In the genomic region with DNA sequence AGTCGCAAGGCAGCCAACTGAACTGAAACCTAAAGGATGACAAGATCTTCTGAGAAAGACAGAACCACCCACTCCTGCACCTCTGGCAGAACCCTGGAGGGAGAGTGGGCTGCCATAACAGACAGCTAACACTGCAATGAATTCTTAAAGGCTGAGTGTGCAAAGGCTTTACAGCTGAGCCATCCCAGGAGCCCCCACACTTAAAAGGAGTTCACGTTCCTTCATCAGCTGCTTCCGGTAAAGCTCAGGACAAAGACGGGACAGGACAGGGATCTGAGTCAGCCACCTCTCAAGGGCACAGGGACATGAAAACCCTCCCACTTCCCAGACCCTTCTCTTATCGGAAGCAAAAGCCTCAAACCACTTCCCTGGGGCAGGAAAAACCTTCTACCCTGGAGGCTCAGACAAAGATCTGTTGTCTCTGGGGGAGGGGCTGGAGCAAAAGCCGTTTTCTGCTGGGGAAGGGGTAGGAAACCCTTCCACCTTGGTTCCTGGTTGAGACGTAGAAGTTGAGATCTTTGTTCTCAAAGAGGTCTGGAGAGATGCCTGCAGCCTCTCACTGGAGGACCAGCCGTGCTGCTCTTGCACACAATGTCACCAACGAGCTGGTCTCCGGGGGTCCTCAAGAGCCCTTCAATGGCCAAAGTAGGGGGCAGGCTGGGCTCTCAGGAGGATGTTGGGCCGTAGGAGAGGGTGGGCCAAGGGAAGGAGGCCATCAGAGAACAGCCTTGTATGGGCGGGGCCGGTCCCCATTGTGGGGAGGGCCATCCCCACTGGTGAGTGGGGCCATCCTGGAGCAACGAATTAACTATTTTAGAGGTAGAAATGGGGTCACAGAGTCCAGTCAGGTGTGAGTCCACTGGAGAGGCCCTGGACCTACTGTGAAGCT, we compare ENCODE assay signal across 11 cellular contexts.
DNase-seq lines count a peak whose midpoint lies in the region; ATAC-seq, FAIRE-seq and TF ChIP-seq lines count a peak whose summit lies in the region.
"Had no signal": no experiment of that assay in that cellular context is flagged by ENCODE, and none has a peak within 500 bp of the region (broad histone marks: within the 10 kb centered on the region; RNA-seq: fewer than 3 reads in every experiment).

No MANE protein-coding gene starts in this region.

- no peaks in the 10 kb centered on the region for H3K9me3 Mint-ChIP-seq in activated T-cell treated with anti-CD3 and anti-CD28 coated beads, Interleukin-2, amount 50 U/mL, for 4 hours

- peaks cover 23% of the 10 kb centered on the region for H3K27me3 Mint-ChIP-seq in activated T-cell treated with anti-CD3 and anti-CD28 coated beads, Interleukin-2, amount 50 U/mL, for 4 hours (ENCODE audit: low read depth)

- CTCF ChIA-PET in AG04449 (lab: Yijun Ruan, JAX) = interaction anchor here (0.8 to 10.5 kb wide), 5 partner anchors 9 to 104 kb away, joined by 3 to 166 read pairs (median 3); no protein-coding TSS in a partner anchor

- peak; percentile 46 for FAIRE-seq in GM12892 (lab: Jason Lieb, UNC)

- no peaks in the 10 kb centered on the region for H3K36me3 Mint-ChIP-seq in activated T-cell treated with anti-CD3 and anti-CD28 coated beads, Interleukin-2, amount 50 U/mL, for 4 hours (ENCODE audit: insufficient read depth)
- H3K36me3 Mint-ChIP-seq: activated naive CD8-positive, alpha-beta T cell had no signal

- POLR2A ChIA-PET in AG04449 (lab: Yijun Ruan, JAX) = interaction anchor here (1.0 to 1.1 kb wide), 2 partner anchors 21 to 48 kb away, joined by 3 to 4 read pairs; no protein-coding TSS in a partner anchor

- no peak for TF ChIP-seq CTCF in AG04449 (IDR thresholded peaks at IDR 0.05; ENCODE audit: insufficient read depth, low read length, missing control alignments)

- DNase-seq in AG04449 (ENCODE audit: low read depth, low spot score) (no peak), GM12892 (ENCODE audit: insufficient read length) (no peak), iPS-NIHi7 (ENCODE audit: extremely low spot score) (peak; percentile 46), SKM-1 (lab: John Stamatoyannopoulos, UW; ENCODE audit: unreplicated experiment) (no peak), SKM-1 treated with dmso at 0.1 percent for 144 hours (lab: John Stamatoyannopoulos, UW; ENCODE audit: unreplicated experiment) (no peak)
- DNase-seq in activated T-cell treated with anti-CD3 and anti-CD28 coated beads, Interleukin-2, amount 50 U/mL, for 4 hours = no peak
- no peak for DNase-seq in stimulated activated naive CD4-positive, alpha-beta T cell (lab: John Stamatoyannopoulos, UW)
- DNase-seq: hippocampal formation, testis had no signal

- H3K4me3 Mint-ChIP-seq in activated T-cell treated with anti-CD3 and anti-CD28 coated beads, Interleukin-2, amount 50 U/mL, for 4 hours = no peak overlapping the region
- H3K4me3 Mint-ChIP-seq: activated naive CD8-positive, alpha-beta T cell had no signal

- no peak for TF ChIP-seq POLR2A in GM12892 (IDR thresholded peaks at IDR 0.05; ENCODE audit: low read depth, low read length)

- H3K4me1 Mint-ChIP-seq in activated T-cell treated with anti-CD3 and anti-CD28 coated beads, Interleukin-2, amount 50 U/mL, for 4 hours (ENCODE audit: low read depth) = peaks cover 3% of the 10 kb centered on the region

- peak overlapping the region; percentile 3; the same call in 1 of the 2 replicates for H3K4me3 ChIP-seq in AG04449 (ENCODE audit: low read depth, low read length)
- H3K4me3 ChIP-seq: testis had no signal

- ATAC-seq in activated T-cell treated with anti-CD3 and anti-CD28 coated beads, Interleukin-2, amount 50 U/mL, for 4 hours = peak; percentile 56 to 58
- ATAC-seq in GM21367 (IDR thresholded peaks at IDR 0.05; ENCODE audit: unreplicated experiment) = no peak
